In the genomic region with DNA sequence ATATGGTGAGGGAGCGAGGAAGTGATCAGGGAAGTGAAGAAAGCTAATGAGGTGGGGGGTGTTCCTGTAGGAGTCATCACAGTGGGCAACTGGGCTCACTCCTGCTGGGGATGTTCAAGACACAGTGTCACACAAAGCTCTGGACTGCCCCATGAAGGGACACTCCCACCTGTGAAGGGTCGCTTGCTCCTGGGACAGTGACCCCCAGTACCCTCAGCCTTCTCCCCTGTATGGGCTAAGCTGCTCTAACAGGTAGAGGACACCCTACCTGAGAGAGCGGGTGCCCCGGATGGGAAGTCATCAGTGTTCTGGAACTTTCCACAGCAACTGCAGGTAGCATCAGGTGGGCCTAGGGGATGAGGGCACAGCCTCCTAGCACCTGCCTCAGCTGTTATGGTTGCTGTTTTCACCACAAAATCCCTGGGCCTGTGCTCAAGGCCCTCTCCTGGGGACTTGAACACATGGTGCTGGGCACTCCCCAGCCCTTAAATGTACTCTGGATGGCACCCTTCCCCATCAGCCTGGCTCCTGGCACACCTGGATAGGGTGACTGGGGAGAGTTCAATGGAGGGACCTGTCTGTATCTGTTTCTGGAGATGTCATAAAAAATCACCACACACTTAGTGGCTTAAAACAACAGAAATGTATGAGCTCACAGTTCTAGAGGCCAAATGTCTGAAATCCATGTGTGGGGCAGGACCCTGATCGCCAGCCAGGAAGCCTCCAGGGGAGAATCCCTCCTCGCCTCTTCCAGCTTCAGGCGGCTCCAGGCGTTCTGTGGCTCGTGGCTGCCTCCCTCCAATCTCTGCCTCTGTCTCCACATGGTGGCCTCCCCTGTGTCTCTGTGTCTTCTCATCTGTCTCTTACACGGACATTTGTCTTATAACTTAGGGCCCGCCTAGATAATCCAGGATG, we compare ENCODE assay signal across 20 cellular contexts.
DNase-seq lines count a peak whose midpoint lies in the region; ATAC-seq, FAIRE-seq and TF ChIP-seq lines count a peak whose summit lies in the region.
"Had no signal": no experiment of that assay in that cellular context is flagged by ENCODE, and none has a peak within 500 bp of the region (broad histone marks: within the 10 kb centered on the region; RNA-seq: fewer than 3 reads in every experiment).

No MANE protein-coding gene starts in this region.

- WGBS in gastroesophageal sphincter (ENCODE audit: low coverage in 1 of 2), 2 donors, result 38 to 68% methylated on average over 7 to 8 of the region's 11 CpGs

- H3K27ac ChIP-seq in SJSA1, result peak overlapping the region; percentile 62
- H3K27ac ChIP-seq in gastroesophageal sphincter, result peak overlapping the region in 2 of 4 donors; percentile 45 to 57
- H3K27ac ChIP-seq in osteoblast (ENCODE audit: low read depth, low read length), result no peak overlapping the region
- H3K27ac ChIP-seq: lower lobe of right lung, Peyer's patch had no signal

- no peaks in the 10 kb centered on the region for H3K79me2 ChIP-seq in osteoblast (ENCODE audit: insufficient read depth, low read length)

- no peak for TF ChIP-seq CTCF in gastroesophageal sphincter (IDR thresholded peaks at IDR 0.05)
- TF ChIP-seq CTCF in osteoblast (IDR thresholded peaks at IDR 0.05; ENCODE audit: extremely low read depth, low read depth, low read length), result no peak

- no peak for FAIRE-seq in H54 (lab: Jason Lieb, UNC)
- FAIRE-seq: D721Med, K562, small intestine had no signal

- TF ChIP-seq EP300 in gastroesophageal sphincter (IDR thresholded peaks at IDR 0.05), result no peak

- no peak overlapping the region for H3K4me2 ChIP-seq in osteoblast (ENCODE audit: insufficient read depth, low read length)

- H3K4me1 ChIP-seq in SJSA1 (replicated peaks) (peaks cover 60% of the 10 kb centered on the region), gastroesophageal sphincter (peaks cover 0 to 48% (median 22%) of the 10 kb centered on the region in 3 donors), osteoblast (ENCODE audit: insufficient read depth, low read length) (peaks cover 26% of the 10 kb centered on the region)
- H3K4me1 ChIP-seq: Peyer's patch had no signal

- no peaks in the 10 kb centered on the region for H4K20me1 ChIP-seq in osteoblast (ENCODE audit: insufficient read depth, low read length)

- H3K27me3 ChIP-seq in SJSA1 (replicated peaks), result no peaks in the 10 kb centered on the region
- H3K27me3 ChIP-seq in gastroesophageal sphincter, result no peaks in the 10 kb centered on the region
- H3K27me3 ChIP-seq in osteoblast (ENCODE audit: insufficient read depth, low read length), result no peaks in the 10 kb centered on the region
- H3K27me3 ChIP-seq: Peyer's patch had no signal

- H3K36me3 ChIP-seq in SJSA1 (no peaks in the 10 kb centered on the region), gastroesophageal sphincter (no peaks in the 10 kb centered on the region), osteoblast (ENCODE audit: insufficient read depth, low read length) (no peaks in the 10 kb centered on the region)
- H3K36me3 ChIP-seq: lower lobe of right lung, Peyer's patch had no signal

- no peaks in the 10 kb centered on the region for H3K9me3 ChIP-seq in SJSA1 (replicated peaks)
- H3K9me3 ChIP-seq in gastroesophageal sphincter, result no peaks in the 10 kb centered on the region
- no peaks in the 10 kb centered on the region for H3K9me3 ChIP-seq in osteoblast (ENCODE audit: low read depth, low read length)
- H3K9me3 ChIP-seq: lower lobe of right lung, Peyer's patch had no signal

- DNase-seq in AG20443 (ENCODE audit: low spot score) (peak; percentile 44), SJSA1 (ENCODE audit: low read depth in 1 of 2, low spot score in 2 of 2) (peak; percentile 77 to 87), osteoblast (ENCODE audit: insufficient read length, low spot score, missing footprints) (peak; percentile 41), retina (no peak), H54 (ENCODE audit: insufficient read length, low spot score) (no peak), NCI-H1436 (lab: John Stamatoyannopoulos, UW) (no peak)
- DNase-seq in activated CD4-positive, alpha-beta T cell treated with anti-CD3 and anti-CD28 coated beads for 4 hours, result no peak
- DNase-seq: activated CD4-positive, alpha-beta T cell treated with anti-CD3 and anti-CD28 coated beads for 48 hours; activated effector memory CD4-positive, alpha-beta T cell treated with anti-CD3 and anti-CD28 coated beads, Interleukin-2, amount 50 U/mL, for 16 hours; H7; hippocampal formation; lower lobe of right lung; NCI-H1694 treated with DMSO at 0.1 percent for 48 hours; NCI-H526 treated with DMSO at 0.1 percent for 48 hours; small intestine; T-helper 2 cell had no signal

- TF ChIP-seq POLR2A in gastroesophageal sphincter (IDR thresholded peaks at IDR 0.05) (no peak), H54 (IDR thresholded peaks at IDR 0.05; ENCODE audit: low read depth, low read length) (no peak)

- H3K4me3 ChIP-seq in SJSA1, result no peak overlapping the region
- H3K4me3 ChIP-seq in gastroesophageal sphincter, result no peak overlapping the region
- H3K4me3 ChIP-seq in osteoblast (ENCODE audit: insufficient read depth, low read length), result no peak overlapping the region
- H3K4me3 ChIP-seq: K562, lower lobe of right lung, Peyer's patch had no signal

- ATAC-seq in gastroesophageal sphincter, result peak; percentile 39
- ATAC-seq: K562 had no signal

- no peak overlapping the region for H2AFZ ChIP-seq in osteoblast (ENCODE audit: low read length)

Comparison
In these comparisons a context has a peak if more than half of its experiments do, and no peak if none do; other contexts are left out.
1. DNase-seq: peak in AG20443 (single experiment), SJSA1 (2 of 2) and osteoblast (single experiment); none in activated CD4-positive, alpha-beta T cell treated with anti-CD3 and anti-CD28 coated beads for 4 hours (0 of 2), retina (single experiment), H54 (single experiment) and NCI-H1436 (single experiment).